Comparison of ENCODE assay signal across 14 cellular contexts in genomic region chr6:129679250-129679649, GRCh38. TPM values are rescaled to one million over a fixed set of nuclear protein-coding genes. Genes with fewer than 3 reads are reported as not detected.
DNase-seq lines count a peak whose midpoint lies in the region; ATAC-seq and TF ChIP-seq lines count a peak whose summit lies in the region.
"Had no signal": no experiment of that assay in that cellular context is flagged by ENCODE, and none has a peak within 500 bp of the region (broad histone marks: within the 10 kb centered on the region; RNA-seq: fewer than 3 reads in every experiment).

No MANE protein-coding gene starts in this region.

- no peak overlapping the region for H3K4me3 ChIP-seq in BJ (ENCODE audit: low read depth, low read length)
- no peak overlapping the region for H3K4me3 ChIP-seq in OCI-LY3 (ENCODE audit: low read length)
- peak overlapping the region in 2 of 3 donors; percentile 15 to 41 for H3K4me3 ChIP-seq in skeletal muscle tissue (ENCODE audit: low read length in 3 of 3)
- H3K4me3 ChIP-seq: colonic mucosa had no signal

- no peaks in the 10 kb centered on the region for H3K36me3 Mint-ChIP-seq in activated T-cell treated with anti-CD3 and anti-CD28 coated beads, Interleukin-2, amount 50 U/mL, for 72 hours (ENCODE audit: insufficient read depth in 2 of 2)

- H3K4me3 Mint-ChIP-seq in activated T-cell treated with anti-CD3 and anti-CD28 coated beads, Interleukin-2, amount 50 U/mL, for 72 hours = no peak overlapping the region
- H3K4me3 Mint-ChIP-seq: activated B cell treated with CpG ODN at 0.5 μM for 24 hours; CD4-positive, alpha-beta T cell had no signal

- peaks cover 52% of the 10 kb centered on the region for H3K4me1 ChIP-seq in OCI-LY3 (ENCODE audit: low read length)
- H3K4me1 ChIP-seq in skeletal muscle tissue (ENCODE audit: control insufficient read depth in 3 of 3, insufficient read depth in 3 of 3, low read length in 3 of 3) = peaks cover 13 to 35% (median 20%) of the 10 kb centered on the region in 3 donors

- no peak overlapping the region for H3K27ac Mint-ChIP-seq in activated T-cell treated with anti-CD3 and anti-CD28 coated beads, Interleukin-2, amount 50 U/mL, for 72 hours
- H3K27ac Mint-ChIP-seq: activated B cell treated with CpG ODN at 0.5 μM for 24 hours; CD4-positive, alpha-beta T cell had no signal

- H3K4me1 Mint-ChIP-seq in activated T-cell treated with anti-CD3 and anti-CD28 coated beads, Interleukin-2, amount 50 U/mL, for 72 hours (ENCODE audit: low read depth) = peaks cover 31% of the 10 kb centered on the region

- H3K9me3 ChIP-seq in OCI-LY3 (ENCODE audit: insufficient read depth, low read length) = no peaks in the 10 kb centered on the region
- no peaks in the 10 kb centered on the region for H3K9me3 ChIP-seq in skeletal muscle tissue (ENCODE audit: control insufficient read depth in 3 of 3, low read length in 3 of 3)
- H3K9me3 ChIP-seq: colonic mucosa had no signal

- H3K4me2 ChIP-seq in OCI-LY3 (ENCODE audit: low read length) = peak overlapping the region; percentile 14; the same call in 1 of the 2 replicates

- no peak for ATAC-seq in GM19455 (IDR thresholded peaks at IDR 0.05; ENCODE audit: unreplicated experiment)
- no peak for ATAC-seq in omental fat pad (ENCODE audit: low FRiP score)
- no peak for ATAC-seq in activated T-cell treated with anti-CD3 and anti-CD28 coated beads, Interleukin-2, amount 50 U/mL, for 72 hours (replicated peaks in 1 of 2)

- H3K9me3 Mint-ChIP-seq in activated T-cell treated with anti-CD3 and anti-CD28 coated beads, Interleukin-2, amount 50 U/mL, for 72 hours = no peaks in the 10 kb centered on the region
- H3K9me3 Mint-ChIP-seq: activated B cell treated with CpG ODN at 0.5 μM for 24 hours; CD4-positive, alpha-beta T cell had no signal

- TF ChIP-seq CTCF in BJ (IDR thresholded peaks at IDR 0.05; ENCODE audit: insufficient read depth, low read depth, low read length) (no peak), OCI-LY3 (IDR thresholded peaks at IDR 0.05; ENCODE audit: low read depth, low read length) (no peak), omental fat pad (IDR thresholded peaks at IDR 0.05) (no peak)

- H4K20me1 ChIP-seq in OCI-LY3 (ENCODE audit: insufficient read depth, low read length) = no peaks in the 10 kb centered on the region

- H3K9ac ChIP-seq in OCI-LY3 (ENCODE audit: low read length) (no peak overlapping the region), skeletal muscle tissue (ENCODE audit: low read depth in 1 of 3, low read length in 3 of 3) (peak overlapping the region; percentile 18 to 48 (median 35))

- H2AFZ ChIP-seq in OCI-LY3 (ENCODE audit: low read depth, low read length) = no peak overlapping the region

- POLR2A ChIA-PET in BJ (lab: Charles Lee) = no interaction called here

- H3K27me3 ChIP-seq in BJ (ENCODE audit: control insufficient read depth, insufficient read depth, low read length) (no peaks in the 10 kb centered on the region), OCI-LY3 (ENCODE audit: low read depth, low read length) (no peaks in the 10 kb centered on the region), skeletal muscle tissue (ENCODE audit: control insufficient read depth in 3 of 3, insufficient read depth in 3 of 3, low read length in 3 of 3) (no peaks in the 10 kb centered on the region)
- H3K27me3 ChIP-seq: colonic mucosa had no signal

- CTCF ChIA-PET in BJ (lab: Yijun Ruan, JAX) = interaction anchor here (0.8 kb wide), 1 partner anchor 241 kb away, joined by 3 read pairs; no protein-coding TSS in a partner anchor

- H3K36me3 ChIP-seq in BJ (ENCODE audit: control insufficient read depth, insufficient read depth, low read length) (no peaks in the 10 kb centered on the region), OCI-LY3 (replicated peaks; ENCODE audit: low read depth, low read length) (no peaks in the 10 kb centered on the region), skeletal muscle tissue (ENCODE audit: control insufficient read depth in 3 of 3, insufficient read depth in 3 of 3, low read length in 3 of 3) (no peaks in the 10 kb centered on the region)
- H3K36me3 ChIP-seq: colonic mucosa had no signal

- peaks cover 11% of the 10 kb centered on the region for H3K79me2 ChIP-seq in OCI-LY3 (ENCODE audit: low read length)

- H3K27ac ChIP-seq in OCI-LY3 (ENCODE audit: low read length) (no peak overlapping the region), skeletal muscle tissue (ENCODE audit: low read depth, low read length) (peak overlapping the region; percentile 68)
- H3K27ac ChIP-seq: colonic mucosa, HL-60 had no signal

- H3K27me3 Mint-ChIP-seq in activated T-cell treated with anti-CD3 and anti-CD28 coated beads, Interleukin-2, amount 50 U/mL, for 72 hours (ENCODE audit: low read depth) = no peaks in the 10 kb centered on the region
- H3K27me3 Mint-ChIP-seq: activated B cell treated with CpG ODN at 0.5 μM for 24 hours; CD4-positive, alpha-beta T cell had no signal

- peak; percentile 63 for DNase-seq in BJ (ENCODE audit: low read depth)
- DNase-seq in fibroblast of gingiva (ENCODE audit: low read depth) = peak; percentile 75
- DNase-seq in omental fat pad (ENCODE audit: low spot score) = no peak
- no peak for DNase-seq in activated T-cell treated with anti-CD3 and anti-CD28 coated beads, Interleukin-2, amount 50 U/mL, for 72 hours
- DNase-seq in mesenteric fat pad (ENCODE audit: low spot score) = no peak
- DNase-seq: activated B cell treated with CpG ODN at 0.5 μM for 24 hours; activated CD8-positive, alpha-beta memory T cell treated with anti-CD3 and anti-CD28 coated beads, Interleukin-2, amount 50 U/mL, for 4 hours; CD4-positive, alpha-beta T cell; colonic mucosa; NCI-H2171 treated with DMSO at 0.1 percent for 48 hours had no signal

RNA-seq across cellular contexts. Expression of gene ARHGAP18, which starts 30.7 kb away (rescaled TPM):
- 9.8 and 15.9 TPM in 2 replicates for polyA plus RNA-seq in BJ (2011; rRNA removed)
- 15.4 and 22.8 TPM in 2 replicates for polyA minus RNA-seq in BJ (2011; rRNA and poly(A)+ RNA removed)
- 12.5 TPM for total RNA-seq in skeletal muscle tissue
- total RNA-seq in omental fat pad = 10 to 100 TPM; 29.1 to 47.2 (median 38.5) TPM
- 1 to 10 TPM; 2.7 to 3.9 TPM for total RNA-seq in activated T-cell treated with anti-CD3 and anti-CD28 coated beads, Interleukin-2, amount 50 U/mL, for 72 hours
- total RNA-seq in mesenteric fat pad = 24.4 TPM

Comparison
In these comparisons a context has a peak if more than half of its experiments do, and no peak if none do; other contexts are left out.
1. DNase-seq: peak in BJ (single experiment) and fibroblast of gingiva (single experiment); none in omental fat pad (single experiment), activated T-cell treated with anti-CD3 and anti-CD28 coated beads, Interleukin-2, amount 50 U/mL, for 72 hours (0 of 2) and mesenteric fat pad (single experiment).
2. H3K4me3 ChIP-seq: peak in skeletal muscle tissue (2 of 3); none in BJ (single experiment) and OCI-LY3 (single experiment).